12 cellular contexts compared by ENCODE assay signal in the genomic region with DNA sequence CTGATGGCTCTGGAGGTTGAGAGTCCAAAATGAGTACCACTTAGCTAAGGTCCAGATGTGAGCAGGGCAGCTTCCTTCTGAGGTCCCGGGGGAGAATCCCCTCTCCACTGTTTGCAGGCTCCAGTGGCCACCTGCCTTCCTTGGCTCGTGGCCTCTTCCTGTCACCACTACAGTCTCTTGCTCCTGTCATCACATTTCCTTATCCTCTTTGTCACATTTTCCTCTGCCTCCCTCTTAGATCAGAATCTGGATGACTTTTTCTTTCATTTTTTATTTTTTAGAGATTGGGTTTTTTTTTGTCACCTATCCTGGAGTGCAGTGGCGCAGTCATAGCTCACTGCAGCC. TPM values are rescaled to one million over a fixed set of nuclear protein-coding genes. Genes with fewer than 3 reads are reported as not detected.
DNase-seq lines count a peak whose midpoint lies in the region; ATAC-seq and TF ChIP-seq lines count a peak whose summit lies in the region.
"Had no signal": no experiment of that assay in that cellular context is flagged by ENCODE, and none has a peak within 500 bp of the region (broad histone marks: within the 10 kb centered on the region; RNA-seq: fewer than 3 reads in every experiment).

No MANE protein-coding gene starts in this region.

- no peaks in the 10 kb centered on the region for H3K9me3 Mint-ChIP-seq in activated naive CD4-positive, alpha-beta T cell treated with anti-CD3 and anti-CD28 coated beads, Interleukin-2, amount 10 ng/mL, durations not matched to agents 7 days and 5 days
- no peaks in the 10 kb centered on the region for H3K9me3 Mint-ChIP-seq in central memory CD8-positive, alpha-beta T cell
- H3K9me3 Mint-ChIP-seq in stimulated activated naive CD8-positive, alpha-beta T cell treated with anti-CD3 and anti-CD28 coated beads, Interleukin-15, amount 100 ng/mL, for 72 hours: no peaks in the 10 kb centered on the region
- H3K9me3 Mint-ChIP-seq: neural crest cell had no signal

- 0 out of 2 replicates have a peak overlapping the region, but pooled peaks have one; percentile 25 for H3K27ac ChIP-seq in PC-9
- H3K27ac ChIP-seq: breast epithelium had no signal

- TF ChIP-seq CTCF in PC-9 (conservative IDR thresholded peaks at IDR 0.05): no peak

- H2AFZ ChIP-seq in PC-9: no peak overlapping the region

- H3K4me2 ChIP-seq in PC-9: no peak overlapping the region

- H3K79me2 ChIP-seq in PC-9 (ENCODE audit: low read depth): peaks cover 100% of the 10 kb centered on the region

- no peaks in the 10 kb centered on the region for H3K9me2 ChIP-seq in PC-9 (ENCODE audit: insufficient read depth)

- peaks cover 60% of the 10 kb centered on the region for H3K36me3 ChIP-seq in PC-9 (ENCODE audit: low read depth)
- H3K36me3 ChIP-seq: breast epithelium had no signal

- DNase-seq in activated naive CD4-positive, alpha-beta T cell treated with anti-CD3 and anti-CD28 coated beads, Interleukin-2, amount 10 ng/mL, durations not matched to agents 7 days and 5 days: no peak
- DNase-seq in activated naive CD4-positive, alpha-beta T cell (lab: John Stamatoyannopoulos, UW): no peak
- DNase-seq in PC-9 (no peak), COLO829 (ENCODE audit: low spot score) (no peak)
- DNase-seq in central memory CD8-positive, alpha-beta T cell (ENCODE audit: low spot score in 2 of 2): no peak
- DNase-seq in stimulated activated naive CD8-positive, alpha-beta T cell treated with anti-CD3 and anti-CD28 coated beads, Interleukin-15, amount 100 ng/mL, for 72 hours: no peak
- DNase-seq: NCI-H510A, retina had no signal

- BruUV-seq in PC-9 (replicated peaks; lab: Mats Ljungman, UMichigan): no TSS peak

- H3K4me1 Mint-ChIP-seq in activated naive CD4-positive, alpha-beta T cell treated with anti-CD3 and anti-CD28 coated beads, Interleukin-2, amount 10 ng/mL, durations not matched to agents 7 days and 5 days: peaks cover 19% of the 10 kb centered on the region
- peaks cover 69% of the 10 kb centered on the region for H3K4me1 Mint-ChIP-seq in central memory CD8-positive, alpha-beta T cell
- H3K4me1 Mint-ChIP-seq in stimulated activated naive CD8-positive, alpha-beta T cell treated with anti-CD3 and anti-CD28 coated beads, Interleukin-15, amount 100 ng/mL, for 72 hours: peaks cover 37% of the 10 kb centered on the region

- H3K27ac Mint-ChIP-seq in activated naive CD4-positive, alpha-beta T cell treated with anti-CD3 and anti-CD28 coated beads, Interleukin-2, amount 10 ng/mL, durations not matched to agents 7 days and 5 days: peak overlapping the region; percentile 73
- peak overlapping the region; percentile 56 for H3K27ac Mint-ChIP-seq in central memory CD8-positive, alpha-beta T cell (ENCODE audit: low read depth)
- H3K27ac Mint-ChIP-seq in stimulated activated naive CD8-positive, alpha-beta T cell treated with anti-CD3 and anti-CD28 coated beads, Interleukin-15, amount 100 ng/mL, for 72 hours: peak overlapping the region in 1 of 2 donors; percentile 17

- no peaks in the 10 kb centered on the region for H3K9me3 ChIP-seq in PC-9 (ENCODE audit: insufficient read depth, low read depth)
- H3K9me3 ChIP-seq: breast epithelium had no signal

- H3K36me3 Mint-ChIP-seq in activated naive CD4-positive, alpha-beta T cell treated with anti-CD3 and anti-CD28 coated beads, Interleukin-2, amount 10 ng/mL, durations not matched to agents 7 days and 5 days: peaks cover 18% of the 10 kb centered on the region
- H3K36me3 Mint-ChIP-seq in central memory CD8-positive, alpha-beta T cell (ENCODE audit: insufficient read depth): peaks cover 5% of the 10 kb centered on the region

- no peaks in the 10 kb centered on the region for H3K27me3 Mint-ChIP-seq in activated naive CD4-positive, alpha-beta T cell treated with anti-CD3 and anti-CD28 coated beads, Interleukin-2, amount 10 ng/mL, durations not matched to agents 7 days and 5 days
- H3K27me3 Mint-ChIP-seq in central memory CD8-positive, alpha-beta T cell: no peaks in the 10 kb centered on the region
- no peaks in the 10 kb centered on the region for H3K27me3 Mint-ChIP-seq in stimulated activated naive CD8-positive, alpha-beta T cell treated with anti-CD3 and anti-CD28 coated beads, Interleukin-15, amount 100 ng/mL, for 72 hours

- H4K20me1 ChIP-seq in PC-9 (ENCODE audit: insufficient read depth): peaks cover 98% of the 10 kb centered on the region

- POLR2A ChIA-PET in PC-9 (lab: Charles Lee; ENCODE audit: unreplicated experiment): no interaction called here

- H3K27me3 ChIP-seq in PC-9 (ENCODE audit: insufficient read depth, low read depth): no peaks in the 10 kb centered on the region
- H3K27me3 ChIP-seq: breast epithelium had no signal

- no peak overlapping the region for H3K4me3 Mint-ChIP-seq in activated naive CD4-positive, alpha-beta T cell treated with anti-CD3 and anti-CD28 coated beads, Interleukin-2, amount 10 ng/mL, durations not matched to agents 7 days and 5 days
- H3K4me3 Mint-ChIP-seq in central memory CD8-positive, alpha-beta T cell: no peak overlapping the region
- no peak overlapping the region for H3K4me3 Mint-ChIP-seq in stimulated activated naive CD8-positive, alpha-beta T cell treated with anti-CD3 and anti-CD28 coated beads, Interleukin-15, amount 100 ng/mL, for 72 hours
- H3K4me3 Mint-ChIP-seq: neural crest cell had no signal

- intact Hi-C loops in PC-9 (cut with micrococcal nuclease; ENCODE audit: unreplicated experiment): no loop called here

- no peak for ATAC-seq in central memory CD8-positive, alpha-beta T cell (replicated peaks; ENCODE audit: extremely low read depth, poor library complexity, severe bottlenecking)
- peak; percentile 54 for ATAC-seq in stimulated activated naive CD8-positive, alpha-beta T cell treated with anti-CD3 and anti-CD28 coated beads, Interleukin-15, amount 100 ng/mL, for 72 hours
- no peak for ATAC-seq in GM21515 (IDR thresholded peaks at IDR 0.05; ENCODE audit: unreplicated experiment)
- ATAC-seq in HG02588 (IDR thresholded peaks at IDR 0.05; ENCODE audit: unreplicated experiment): no peak

- peaks cover 97% of the 10 kb centered on the region for H3F3A ChIP-seq in PC-9 (ENCODE audit: insufficient read depth, low read depth)

- CTCF ChIA-PET in activated naive CD4-positive, alpha-beta T cell treated with anti-CD3 and anti-CD28 coated beads, Interleukin-2, amount 10 ng/mL, durations not matched to agents 7 days and 5 days (lab: Charles Lee): no interaction called here
- CTCF ChIA-PET in PC-9 (lab: Charles Lee): no interaction called here

- no peak overlapping the region for H3K4me3 ChIP-seq in PC-9
- H3K4me3 ChIP-seq: breast epithelium had no signal

- H3K4me1 ChIP-seq in PC-9 (replicated peaks; ENCODE audit: insufficient read depth): peaks cover 13% of the 10 kb centered on the region
- H3K4me1 ChIP-seq: breast epithelium had no signal

RNA-seq across cellular contexts. Expression of gene MPRIP, which starts 46.9 kb away (rescaled TPM):
- 411 and 443 TPM in 2 replicates for total RNA-seq in PC-9 (2021)
